15 cellular contexts compared by ENCODE assay signal in the genomic region with DNA sequence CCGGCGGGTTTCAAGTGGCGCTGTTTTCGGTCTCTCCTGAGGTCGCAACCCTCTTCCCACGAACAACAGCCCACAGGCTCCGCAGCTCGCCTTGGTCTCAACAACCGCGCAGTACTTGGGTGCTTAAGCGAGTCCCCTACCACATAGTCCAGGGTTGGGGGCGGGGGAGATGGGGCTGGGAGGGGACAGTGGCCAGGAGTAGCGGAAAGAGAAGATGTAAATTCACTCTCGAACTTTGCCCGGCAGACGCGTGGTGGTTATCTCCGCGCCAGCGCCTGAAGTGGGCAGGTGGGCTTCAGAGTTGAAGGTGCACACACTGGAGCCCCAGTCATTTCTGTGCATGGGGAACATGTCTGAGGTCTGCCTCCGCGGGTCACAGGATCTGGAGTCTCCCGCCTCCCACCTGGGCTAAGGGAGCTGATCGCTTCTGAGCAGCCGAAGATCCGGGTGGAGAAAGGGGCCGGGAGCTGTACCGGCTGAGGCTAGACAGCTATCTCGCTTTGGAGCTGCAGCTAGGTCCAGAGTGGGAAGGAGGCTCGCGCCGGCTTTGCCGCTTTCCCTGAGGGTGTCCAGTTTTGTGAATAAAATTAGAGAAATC. TPM values are rescaled to one million over a fixed set of nuclear protein-coding genes. Genes with fewer than 3 reads are reported as not detected.
A peak's percentile ranks its signal among the peaks of the same experiment; 100 is the strongest.
DNase-seq lines count a peak whose midpoint lies in the region; ATAC-seq and TF ChIP-seq lines count a peak whose summit lies in the region.
"Had no signal": no experiment of that assay in that cellular context is flagged by ENCODE, and none has a peak within 500 bp of the region (broad histone marks: within the 10 kb centered on the region; RNA-seq: fewer than 3 reads in every experiment).

No MANE protein-coding gene starts in this region.

- TF ChIP-seq RAD21 in SK-N-SH (IDR thresholded peaks at IDR 0.05; ENCODE audit: low read length), result no peak

- H3K9me3 Mint-ChIP-seq in activated B cell treated with CpG ODN at 0.5 μM for 24 hours (no peaks in the 10 kb centered on the region), glutamatergic neuron (ENCODE audit: unreplicated experiment) (peaks cover 4% of the 10 kb centered on the region), Caco-2 (ENCODE audit: unreplicated experiment) (no peaks in the 10 kb centered on the region)

- H3K27me3 ChIP-seq in SK-N-SH (ENCODE audit: insufficient read depth), result peaks cover 42% of the 10 kb centered on the region
- peaks cover 2% of the 10 kb centered on the region for H3K27me3 ChIP-seq in skeletal muscle satellite cell (ENCODE audit: control insufficient read depth, insufficient read depth, low read length)
- no peaks in the 10 kb centered on the region for H3K27me3 ChIP-seq in Caco-2 (replicated peaks; ENCODE audit: control insufficient read depth, insufficient read depth, low read length)
- peaks cover 6% of the 10 kb centered on the region for H3K27me3 ChIP-seq in WERI-Rb-1 (ENCODE audit: insufficient read depth, low read depth, severe bottlenecking)

- no peaks in the 10 kb centered on the region for H3F3A ChIP-seq in SK-N-SH (replicated peaks; ENCODE audit: insufficient read depth)

- intact Hi-C loops in activated B cell treated with CpG ODN at 0.5 μM for 24 hours (cut with micrococcal nuclease) (no loop called here), Caco-2 (cut with micrococcal nuclease; ENCODE audit: unreplicated experiment) (no loop called here)

- CTCF ChIA-PET in SK-N-SH (lab: Yijun Ruan, JAX) (interaction anchor here (0.5 to 28.7 kb wide), 14 partner anchors 12 to 731 kb away, joined by 3 to 1422 read pairs (median 5); no protein-coding TSS in a partner anchor), activated B cell treated with CpG ODN at 0.5 μM for 24 hours (lab: Charles Lee) (interaction anchor here (0.5 to 1.4 kb wide), 3 partner anchors 8 to 292 kb away, joined by 3 to 10 read pairs (median 6); no protein-coding TSS in a partner anchor), Caco-2 (lab: Charles Lee) (no interaction called here)

- H3K27me3 Mint-ChIP-seq in activated B cell treated with CpG ODN at 0.5 μM for 24 hours (peaks cover 46% of the 10 kb centered on the region), glutamatergic neuron (ENCODE audit: unreplicated experiment) (peaks cover 31% of the 10 kb centered on the region), Caco-2 (ENCODE audit: insufficient read depth, unreplicated experiment) (no peaks in the 10 kb centered on the region)

- TF ChIP-seq EP300 in SK-N-SH (IDR thresholded peaks at IDR 0.05; ENCODE audit: borderline replicate concordance in 1 of 2, low read depth in 1 of 2, low read length in 1 of 2), result no peak

- H3K9ac ChIP-seq in SK-N-SH, result no peak overlapping the region
- H3K9ac ChIP-seq in skeletal muscle satellite cell (ENCODE audit: low read depth, low read length), result no peak overlapping the region

- no peak overlapping the region for H3K4me3 ChIP-seq in SK-N-SH (ENCODE audit: low read depth in 2 of 2, low read length in 1 of 2)
- H3K4me3 ChIP-seq in skeletal muscle satellite cell (ENCODE audit: low read length), result peak overlapping the region; percentile 52
- no peak overlapping the region for H3K4me3 ChIP-seq in Caco-2 (ENCODE audit: low read depth, low read length)
- H3K4me3 ChIP-seq in WERI-Rb-1 (ENCODE audit: low read depth, low read length), result no peak overlapping the region

- H3K4me2 ChIP-seq in SK-N-SH, result 0 out of 2 replicates have a peak overlapping the region, but pooled peaks have one; percentile 65
- H3K4me2 ChIP-seq in skeletal muscle satellite cell (ENCODE audit: low read length), result peak overlapping the region; percentile 85

- ATAC-seq in SK-N-SH treated with all-trans-retinoic acid at 6 μM for 48 hours (no peak), activated B cell treated with CpG ODN at 0.5 μM for 24 hours (ENCODE audit: low read depth) (no peak), GM18498 (IDR thresholded peaks at IDR 0.05; ENCODE audit: unreplicated experiment) (no peak)
- ATAC-seq: Right ventricle myocardium inferior had no signal

- no TSS peak for BruUV-seq in Caco-2 (replicated peaks; lab: Mats Ljungman, UMichigan)

- no peaks in the 10 kb centered on the region for H3K9me2 ChIP-seq in SK-N-SH

- POLR2A ChIA-PET in SK-N-SH (lab: Yijun Ruan, JAX) (interaction anchor here (0.6 kb wide), 1 partner anchor 372 kb away, joined by 3 read pairs; no protein-coding TSS in a partner anchor), activated B cell treated with CpG ODN at 0.5 μM for 24 hours (lab: Charles Lee) (interaction anchor here (0.6 kb wide), 1 partner anchor 149 kb away, joined by 3 read pairs; no protein-coding TSS in a partner anchor), Caco-2 (lab: Charles Lee) (no interaction called here)

- no peaks in the 10 kb centered on the region for H3K36me3 Mint-ChIP-seq in activated B cell treated with CpG ODN at 0.5 μM for 24 hours (ENCODE audit: low read depth)
- peaks cover 4% of the 10 kb centered on the region for H3K36me3 Mint-ChIP-seq in glutamatergic neuron (ENCODE audit: unreplicated experiment)
- peaks cover 8% of the 10 kb centered on the region for H3K36me3 Mint-ChIP-seq in Caco-2 (ENCODE audit: insufficient read depth, unreplicated experiment)

- no peak overlapping the region; the same call in 1 of the 2 replicates for H2AFZ ChIP-seq in SK-N-SH (ENCODE audit: low read depth)

- peaks cover 0 to 12% of the 10 kb centered on the region in 2 experiments; a peak in 1 of 4 replicates for H3K4me1 ChIP-seq in SK-N-SH (ENCODE audit: control insufficient read depth in 1 of 2, insufficient read depth in 2 of 2, low read depth in 1 of 2, low read length in 1 of 2)
- peaks cover 49% of the 10 kb centered on the region for H3K4me1 ChIP-seq in skeletal muscle satellite cell (ENCODE audit: control insufficient read depth, insufficient read depth, low read length)
- H3K4me1 ChIP-seq in Caco-2, result no peaks in the 10 kb centered on the region

- no peaks in the 10 kb centered on the region; the same call in 1 of the 2 replicates for H4K20me1 ChIP-seq in SK-N-SH (ENCODE audit: insufficient read depth)

- H3K27ac ChIP-seq in SK-N-SH (ENCODE audit: low read depth in 2 of 2, low read length in 1 of 2), result no peak overlapping the region
- H3K27ac ChIP-seq in WERI-Rb-1, result no peak overlapping the region
- H3K27ac ChIP-seq: pancreas had no signal

- TF ChIP-seq CTCF in SK-N-SH (IDR thresholded peaks at IDR 0.05), result no peak
- no peak for TF ChIP-seq CTCF in activated B cell treated with CpG ODN at 0.5 μM for 24 hours (IDR thresholded peaks at IDR 0.05)
- TF ChIP-seq CTCF in glutamatergic neuron (IDR thresholded peaks at IDR 0.05; ENCODE audit: partially characterized antibody, unreplicated experiment), result no peak
- TF ChIP-seq CTCF in Caco-2 (IDR thresholded peaks at IDR 0.05; ENCODE audit: insufficient read depth in 1 of 2, low read depth in 1 of 2, low read length in 1 of 2, severe bottlenecking in 1 of 2, unreplicated experiment in 1 of 2), result no peak
- no peak for TF ChIP-seq CTCF in WERI-Rb-1 (IDR thresholded peaks at IDR 0.05; ENCODE audit: low read depth, low read length)

- H3K27ac Mint-ChIP-seq in activated B cell treated with CpG ODN at 0.5 μM for 24 hours (no peak overlapping the region), glutamatergic neuron (ENCODE audit: unreplicated experiment) (no peak overlapping the region), Caco-2 (ENCODE audit: unreplicated experiment) (no peak overlapping the region)

- H3K79me2 ChIP-seq in SK-N-SH (ENCODE audit: insufficient read depth), result no peaks in the 10 kb centered on the region

- H3K4me1 Mint-ChIP-seq in activated B cell treated with CpG ODN at 0.5 μM for 24 hours (peaks cover 47% of the 10 kb centered on the region), glutamatergic neuron (ENCODE audit: low read depth, unreplicated experiment) (peaks cover 7% of the 10 kb centered on the region), Caco-2 (ENCODE audit: low read depth, unreplicated experiment) (peaks cover 6% of the 10 kb centered on the region)

- H3K4me3 Mint-ChIP-seq in activated B cell treated with CpG ODN at 0.5 μM for 24 hours (peak overlapping the region; percentile 48), glutamatergic neuron (ENCODE audit: unreplicated experiment) (peak overlapping the region; percentile 71), Caco-2 (ENCODE audit: unreplicated experiment) (no peak overlapping the region)

- WGBS in SK-N-SH (ENCODE audit: low lambda C conversion rate), result 38% methylated on average over 24 of the region's 33 CpGs

- H3K9me3 ChIP-seq in SK-N-SH (no peaks in the 10 kb centered on the region), skeletal muscle satellite cell (replicated peaks; ENCODE audit: low read length) (no peaks in the 10 kb centered on the region), Caco-2 (no peaks in the 10 kb centered on the region), WERI-Rb-1 (ENCODE audit: severe bottlenecking) (no peaks in the 10 kb centered on the region)
- H3K9me3 ChIP-seq: pancreas had no signal

- H3K36me3 ChIP-seq in SK-N-SH (replicated peaks in 1 of 2; ENCODE audit: control insufficient read depth in 1 of 2, insufficient read depth in 2 of 2, low read length in 1 of 2) (no peaks in the 10 kb centered on the region), skeletal muscle satellite cell (ENCODE audit: insufficient read depth, low read length) (no peaks in the 10 kb centered on the region), Caco-2 (ENCODE audit: control insufficient read depth, insufficient read depth, low read length) (no peaks in the 10 kb centered on the region), WERI-Rb-1 (no peaks in the 10 kb centered on the region)
- H3K36me3 ChIP-seq: pancreas had no signal

- DNase-seq in SK-N-SH (no peak), activated B cell treated with CpG ODN at 0.5 μM for 24 hours (no peak), glutamatergic neuron (no peak), Caco-2 (no peak), WERI-Rb-1 (no peak)
- DNase-seq: 8988T; activated CD4-positive, alpha-beta T cell treated with anti-CD3 and anti-CD28 coated beads for 1 hour; GOT3; KG1; NCI-H2227 treated with DMSO at 0.1 percent for 48 hours had no signal

TF ChIP-seq in SK-N-SH, 30 proteins besides CTCF, POLR2A, EP300 and RAD21 (continues in another document):
- TF ChIP-seq FOXM1 (IDR thresholded peaks at IDR 0.05; ENCODE audit: low read depth), result no peak

TF ChIP-seq in SK-N-SH treated with all-trans-retinoic acid at 6 μM for 48 hours, 23 proteins besides CTCF, POLR2A, EP300 and RAD21 (continues in another document):
- no peak for TF ChIP-seq ZNF70 (CRISPR knock-in tag; IDR thresholded peaks at IDR 0.05)

RNA-seq across cellular contexts. Expression of gene FOXD2, which starts 4.3 kb away (rescaled TPM):
- polyA plus RNA-seq in SK-N-SH (2012; rRNA removed), result not detected in 2 replicates
- polyA plus RNA-seq in SK-N-SH (2012; cell fraction: cytosol; rRNA removed), result under 0.01 TPM in 1 of 2 replicates, not detected in the other
- not detected in 2 replicates for polyA plus RNA-seq in SK-N-SH (2012; cell fraction: nucleus; rRNA removed)
- 0.10 and 0.20 TPM in 2 replicates for total RNA-seq in activated B cell treated with CpG ODN at 0.5 μM for 24 hours
- not detected for total RNA-seq in glutamatergic neuron (ENCODE audit: unreplicated experiment)
- 0.22 and 0.25 TPM in 2 replicates for total RNA-seq in skeletal muscle satellite cell (2012; rRNA removed)
- total RNA-seq in Caco-2 (2022), result 4.4 and 4.6 TPM in 2 replicates

RNA-seq across cellular contexts. Expression of gene FOXE3, which starts 17.5 kb away (rescaled TPM):
- polyA plus RNA-seq in SK-N-SH (2012; rRNA removed), result not detected in 2 replicates
- not detected in 2 replicates for polyA plus RNA-seq in SK-N-SH (2012; cell fraction: cytosol; rRNA removed)
- polyA plus RNA-seq in SK-N-SH (2012; cell fraction: nucleus; rRNA removed), result 0.10 TPM in 1 of 2 replicates, not detected in the other
- total RNA-seq in activated B cell treated with CpG ODN at 0.5 μM for 24 hours (not detected in 2 replicates), glutamatergic neuron (ENCODE audit: unreplicated experiment) (not detected), Caco-2 (2022) (not detected in 2 replicates)
- not detected in 2 replicates for total RNA-seq in skeletal muscle satellite cell (2012; rRNA removed)
- total RNA-seq: pancreas, Right ventricle myocardium inferior had no signal
- polyA plus RNA-seq: pancreas had no signal
